ENCODE assay signal across 1 cellular context in genomic region chr14:58607131-58607531, GRCh38.
TF ChIP-seq lines count a peak whose summit lies in the region.

No MANE protein-coding gene starts in this region.

TF ChIP-seq in GM23338, 12 proteins besides CTCF, POLR2A, EP300 and RAD21:
- TF ChIP-seq, protein P1, sequence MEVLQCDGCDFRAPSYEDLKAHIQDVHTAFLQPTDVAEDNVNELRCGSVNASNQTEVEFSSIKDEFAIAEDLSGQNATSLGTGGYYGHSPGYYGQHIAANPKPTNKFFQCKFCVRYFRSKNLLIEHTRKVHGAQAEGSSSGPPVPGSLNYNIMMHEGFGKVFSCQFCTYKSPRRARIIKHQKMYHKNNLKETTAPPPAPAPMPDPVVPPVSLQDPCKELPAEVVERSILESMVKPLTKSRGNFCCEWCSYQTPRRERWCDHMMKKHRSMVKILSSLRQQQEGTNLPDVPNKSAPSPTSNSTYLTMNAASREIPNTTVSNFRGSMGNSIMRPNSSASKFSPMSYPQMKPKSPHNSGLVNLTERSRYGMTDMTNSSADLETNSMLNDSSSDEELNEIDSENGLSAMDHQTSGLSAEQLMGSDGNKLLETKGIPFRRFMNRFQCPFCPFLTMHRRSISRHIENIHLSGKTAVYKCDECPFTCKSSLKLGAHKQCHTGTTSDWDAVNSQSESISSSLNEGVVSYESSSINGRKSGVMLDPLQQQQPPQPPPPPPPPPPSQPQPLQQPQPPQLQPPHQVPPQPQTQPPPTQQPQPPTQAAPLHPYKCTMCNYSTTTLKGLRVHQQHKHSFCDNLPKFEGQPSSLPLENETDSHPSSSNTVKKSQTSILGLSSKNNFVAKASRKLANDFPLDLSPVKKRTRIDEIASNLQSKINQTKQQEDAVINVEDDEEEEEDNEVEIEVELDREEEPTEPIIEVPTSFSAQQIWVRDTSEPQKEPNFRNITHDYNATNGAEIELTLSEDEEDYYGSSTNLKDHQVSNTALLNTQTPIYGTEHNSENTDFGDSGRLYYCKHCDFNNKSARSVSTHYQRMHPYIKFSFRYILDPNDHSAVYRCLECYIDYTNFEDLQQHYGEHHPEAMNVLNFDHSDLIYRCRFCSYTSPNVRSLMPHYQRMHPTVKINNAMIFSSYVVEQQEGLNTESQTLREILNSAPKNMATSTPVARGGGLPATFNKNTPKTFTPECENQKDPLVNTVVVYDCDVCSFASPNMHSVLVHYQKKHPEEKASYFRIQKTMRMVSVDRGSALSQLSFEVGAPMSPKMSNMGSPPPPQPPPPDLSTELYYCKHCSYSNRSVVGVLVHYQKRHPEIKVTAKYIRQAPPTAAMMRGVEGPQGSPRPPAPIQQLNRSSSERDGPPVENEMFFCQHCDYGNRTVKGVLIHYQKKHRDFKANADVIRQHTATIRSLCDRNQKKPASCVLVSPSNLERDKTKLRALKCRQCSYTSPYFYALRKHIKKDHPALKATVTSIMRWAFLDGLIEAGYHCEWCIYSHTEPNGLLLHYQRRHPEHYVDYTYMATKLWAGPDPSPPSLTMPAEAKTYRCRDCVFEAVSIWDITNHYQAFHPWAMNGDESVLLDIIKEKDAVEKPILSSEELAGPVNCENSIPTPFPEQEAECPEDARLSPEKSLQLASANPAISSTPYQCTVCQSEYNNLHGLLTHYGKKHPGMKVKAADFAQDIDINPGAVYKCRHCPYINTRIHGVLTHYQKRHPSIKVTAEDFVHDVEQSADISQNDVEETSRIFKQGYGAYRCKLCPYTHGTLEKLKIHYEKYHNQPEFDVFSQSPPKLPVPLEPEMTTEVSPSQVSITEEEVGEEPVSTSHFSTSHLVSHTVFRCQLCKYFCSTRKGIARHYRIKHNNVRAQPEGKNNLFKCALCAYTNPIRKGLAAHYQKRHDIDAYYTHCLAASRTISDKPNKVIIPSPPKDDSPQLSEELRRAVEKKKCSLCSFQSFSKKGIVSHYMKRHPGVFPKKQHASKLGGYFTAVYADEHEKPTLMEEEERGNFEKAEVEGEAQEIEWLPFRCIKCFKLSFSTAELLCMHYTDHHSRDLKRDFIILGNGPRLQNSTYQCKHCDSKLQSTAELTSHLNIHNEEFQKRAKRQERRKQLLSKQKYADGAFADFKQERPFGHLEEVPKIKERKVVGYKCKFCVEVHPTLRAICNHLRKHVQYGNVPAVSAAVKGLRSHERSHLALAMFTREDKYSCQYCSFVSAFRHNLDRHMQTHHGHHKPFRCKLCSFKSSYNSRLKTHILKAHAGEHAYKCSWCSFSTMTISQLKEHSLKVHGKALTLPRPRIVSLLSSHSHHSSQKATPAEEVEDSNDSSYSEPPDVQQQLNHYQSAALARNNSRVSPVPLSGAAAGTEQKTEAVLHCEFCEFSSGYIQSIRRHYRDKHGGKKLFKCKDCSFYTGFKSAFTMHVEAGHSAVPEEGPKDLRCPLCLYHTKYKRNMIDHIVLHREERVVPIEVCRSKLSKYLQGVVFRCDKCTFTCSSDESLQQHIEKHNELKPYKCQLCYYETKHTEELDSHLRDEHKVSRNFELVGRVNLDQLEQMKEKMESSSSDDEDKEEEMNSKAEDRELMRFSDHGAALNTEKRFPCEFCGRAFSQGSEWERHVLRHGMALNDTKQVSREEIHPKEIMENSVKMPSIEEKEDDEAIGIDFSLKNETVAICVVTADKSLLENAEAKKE (CRISPR knock-in tag; IDR thresholded peaks at IDR 0.05), result no peak
- TF ChIP-seq NANOG (IDR thresholded peaks at IDR 0.05; ENCODE audit: borderline replicate concordance) (no peak), CREB1 (CRISPR knock-in tag; IDR thresholded peaks at IDR 0.05; ENCODE audit: low read depth) (no peak), ZNF114 (CRISPR knock-in tag; IDR thresholded peaks at IDR 0.05) (no peak), EZH2 (IDR thresholded peaks at IDR 0.05; ENCODE audit: low read depth, unreplicated experiment) (no peak), ETS1 (IDR thresholded peaks at IDR 0.05) (no peak), ZNF331 (CRISPR knock-in tag; IDR thresholded peaks at IDR 0.05; ENCODE audit: low read depth) (no peak), JUNB (IDR thresholded peaks at IDR 0.05; ENCODE audit: unreplicated experiment) (no peak), POLR2AphosphoS5 (IDR thresholded peaks at IDR 0.05; ENCODE audit: low read depth) (no peak), STAT1 (IDR thresholded peaks at IDR 0.05; ENCODE audit: unreplicated experiment) (no peak), EZH2phosphoT487 (IDR thresholded peaks at IDR 0.05; ENCODE audit: unreplicated experiment) (no peak)
- TF ChIP-seq, protein P2, sequence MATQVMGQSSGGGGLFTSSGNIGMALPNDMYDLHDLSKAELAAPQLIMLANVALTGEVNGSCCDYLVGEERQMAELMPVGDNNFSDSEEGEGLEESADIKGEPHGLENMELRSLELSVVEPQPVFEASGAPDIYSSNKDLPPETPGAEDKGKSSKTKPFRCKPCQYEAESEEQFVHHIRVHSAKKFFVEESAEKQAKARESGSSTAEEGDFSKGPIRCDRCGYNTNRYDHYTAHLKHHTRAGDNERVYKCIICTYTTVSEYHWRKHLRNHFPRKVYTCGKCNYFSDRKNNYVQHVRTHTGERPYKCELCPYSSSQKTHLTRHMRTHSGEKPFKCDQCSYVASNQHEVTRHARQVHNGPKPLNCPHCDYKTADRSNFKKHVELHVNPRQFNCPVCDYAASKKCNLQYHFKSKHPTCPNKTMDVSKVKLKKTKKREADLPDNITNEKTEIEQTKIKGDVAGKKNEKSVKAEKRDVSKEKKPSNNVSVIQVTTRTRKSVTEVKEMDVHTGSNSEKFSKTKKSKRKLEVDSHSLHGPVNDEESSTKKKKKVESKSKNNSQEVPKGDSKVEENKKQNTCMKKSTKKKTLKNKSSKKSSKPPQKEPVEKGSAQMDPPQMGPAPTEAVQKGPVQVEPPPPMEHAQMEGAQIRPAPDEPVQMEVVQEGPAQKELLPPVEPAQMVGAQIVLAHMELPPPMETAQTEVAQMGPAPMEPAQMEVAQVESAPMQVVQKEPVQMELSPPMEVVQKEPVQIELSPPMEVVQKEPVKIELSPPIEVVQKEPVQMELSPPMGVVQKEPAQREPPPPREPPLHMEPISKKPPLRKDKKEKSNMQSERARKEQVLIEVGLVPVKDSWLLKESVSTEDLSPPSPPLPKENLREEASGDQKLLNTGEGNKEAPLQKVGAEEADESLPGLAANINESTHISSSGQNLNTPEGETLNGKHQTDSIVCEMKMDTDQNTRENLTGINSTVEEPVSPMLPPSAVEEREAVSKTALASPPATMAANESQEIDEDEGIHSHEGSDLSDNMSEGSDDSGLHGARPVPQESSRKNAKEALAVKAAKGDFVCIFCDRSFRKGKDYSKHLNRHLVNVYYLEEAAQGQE (IDR thresholded peaks at IDR 0.05; ENCODE audit: unreplicated experiment), result no peak
